In genomic region chr10:102817175-102817574, GRCh38 we compare ENCODE assay signal across 1 cellular context.
TF ChIP-seq lines count a peak whose summit lies in the region.

No MANE protein-coding gene starts in this region.

TF ChIP-seq in HEK293, 187 proteins besides CTCF, POLR2A, EP300 and RAD21:
- TF ChIP-seq ZNF121 (tag by site-specific recombination; IDR thresholded peaks at IDR 0.05) (0 out of 2 replicates have a peak, but pooled peaks have one; percentile 38), KLF1 (tag by site-specific recombination; IDR thresholded peaks at IDR 0.05) (no peak)
